ENCODE assay signal across 8 cellular contexts in genomic region chr1:219174672-219175564, GRCh38. TPM values are rescaled to one million over a fixed set of nuclear protein-coding genes. Genes with fewer than 3 reads are reported as not detected.
DNase-seq lines count a peak whose midpoint lies in the region; ATAC-seq and FAIRE-seq lines count a peak whose summit lies in the region.

No MANE protein-coding gene starts in this region.

- H3K27ac Mint-ChIP-seq in activated CD8-positive, alpha-beta T cell treated with anti-CD3 and anti-CD28 coated beads, Interleukin-2, amount 10 ng/mL, durations not matched to agents 7 days and 5 days, result peak overlapping the region; percentile 97
- peak overlapping the region; percentile 90 to 98 for H3K27ac Mint-ChIP-seq in natural killer cell treated with Interleukin-12 subunit alpha and Interleukin-12 subunit beta and Interleukin-15 and Interleukin-18, amount 100 ng/mL, for 72 hours

- ATAC-seq in GM19438 (IDR thresholded peaks at IDR 0.05; ENCODE audit: low read depth, unreplicated experiment), result peak; percentile 39
- ATAC-seq in activated CD8-positive, alpha-beta T cell treated with anti-CD3 and anti-CD28 coated beads, Interleukin-2, amount 10 ng/mL, durations not matched to agents 7 days and 5 days, result peak; percentile 17
- no peak for ATAC-seq in natural killer cell treated with Interleukin-12 subunit alpha and Interleukin-12 subunit beta and Interleukin-15 and Interleukin-18, amount 100 ng/mL, for 72 hours
- ATAC-seq in GM18867 (IDR thresholded peaks at IDR 0.05; ENCODE audit: unreplicated experiment), result no peak

- POLR2A ChIA-PET in activated CD8-positive, alpha-beta T cell treated with anti-CD3 and anti-CD28 coated beads, Interleukin-2, amount 10 ng/mL, durations not matched to agents 7 days and 5 days (lab: Charles Lee), result interaction anchor here (2.6 kb wide), 1 partner anchor 14 kb away, joined by 31 read pairs; no protein-coding TSS in a partner anchor

- H3K4me1 Mint-ChIP-seq in activated CD8-positive, alpha-beta T cell treated with anti-CD3 and anti-CD28 coated beads, Interleukin-2, amount 10 ng/mL, durations not matched to agents 7 days and 5 days (ENCODE audit: low read depth), result peaks cover 37% of the 10 kb centered on the region
- peaks cover 28 to 53% of the 10 kb centered on the region in 2 donors for H3K4me1 Mint-ChIP-seq in natural killer cell treated with Interleukin-12 subunit alpha and Interleukin-12 subunit beta and Interleukin-15 and Interleukin-18, amount 100 ng/mL, for 72 hours (ENCODE audit: low read depth in 2 of 2)

- H3K27me3 Mint-ChIP-seq in activated CD8-positive, alpha-beta T cell treated with anti-CD3 and anti-CD28 coated beads, Interleukin-2, amount 10 ng/mL, durations not matched to agents 7 days and 5 days (ENCODE audit: low read depth), result no peaks in the 10 kb centered on the region
- peaks cover 0 to 7% of the 10 kb centered on the region in 2 donors for H3K27me3 Mint-ChIP-seq in natural killer cell treated with Interleukin-12 subunit alpha and Interleukin-12 subunit beta and Interleukin-15 and Interleukin-18, amount 100 ng/mL, for 72 hours

- DNase-seq in CD1c-positive myeloid dendritic cell (ENCODE audit: extremely low spot score) (peak; percentile 10), HTR-8/SVneo (ENCODE audit: insufficient read length, low spot score) (peak; percentile 9), fibroblast of peridontal ligament (ENCODE audit: extremely low read depth) (peak; percentile 92), NK-92 (lab: John Stamatoyannopoulos, UW; ENCODE audit: unreplicated experiment) (no peak)
- DNase-seq in activated CD8-positive, alpha-beta T cell treated with anti-CD3 and anti-CD28 coated beads, Interleukin-2, amount 10 ng/mL, durations not matched to agents 7 days and 5 days, result peak; percentile 31
- no peak for DNase-seq in natural killer cell treated with Interleukin-12 subunit alpha and Interleukin-12 subunit beta and Interleukin-15 and Interleukin-18, amount 100 ng/mL, for 72 hours (ENCODE audit: low spot score)

- H3K4me3 Mint-ChIP-seq in activated CD8-positive, alpha-beta T cell treated with anti-CD3 and anti-CD28 coated beads, Interleukin-2, amount 10 ng/mL, durations not matched to agents 7 days and 5 days, result peak overlapping the region; percentile 96
- H3K4me3 Mint-ChIP-seq in natural killer cell treated with Interleukin-12 subunit alpha and Interleukin-12 subunit beta and Interleukin-15 and Interleukin-18, amount 100 ng/mL, for 72 hours, result peak overlapping the region; percentile 100

- FAIRE-seq in HTR-8/SVneo (lab: Jason Lieb, UNC), result no peak

- H3K36me3 Mint-ChIP-seq in activated CD8-positive, alpha-beta T cell treated with anti-CD3 and anti-CD28 coated beads, Interleukin-2, amount 10 ng/mL, durations not matched to agents 7 days and 5 days (ENCODE audit: low read depth), result peaks cover 12% of the 10 kb centered on the region
- peaks cover 10% of the 10 kb centered on the region for H3K36me3 Mint-ChIP-seq in natural killer cell treated with Interleukin-12 subunit alpha and Interleukin-12 subunit beta and Interleukin-15 and Interleukin-18, amount 100 ng/mL, for 72 hours

- CTCF ChIA-PET in activated CD8-positive, alpha-beta T cell treated with anti-CD3 and anti-CD28 coated beads, Interleukin-2, amount 10 ng/mL, durations not matched to agents 7 days and 5 days (lab: Charles Lee), result no interaction called here

- no peaks in the 10 kb centered on the region for H3K9me3 Mint-ChIP-seq in activated CD8-positive, alpha-beta T cell treated with anti-CD3 and anti-CD28 coated beads, Interleukin-2, amount 10 ng/mL, durations not matched to agents 7 days and 5 days (ENCODE audit: insufficient read depth)
- no peaks in the 10 kb centered on the region for H3K9me3 Mint-ChIP-seq in natural killer cell treated with Interleukin-12 subunit alpha and Interleukin-12 subunit beta and Interleukin-15 and Interleukin-18, amount 100 ng/mL, for 72 hours

RNA-seq across cellular contexts. Expression of gene LYPLAL1, which starts 1.2 kb away (rescaled TPM):
- total RNA-seq in activated CD8-positive, alpha-beta T cell treated with anti-CD3 and anti-CD28 coated beads, Interleukin-2, amount 10 ng/mL, durations not matched to agents 7 days and 5 days, result 10 to 100 TPM; 11.6 to 17.8 TPM
- 10 to 100 TPM; 12.5 to 20.3 TPM for total RNA-seq in natural killer cell treated with Interleukin-12 subunit alpha and Interleukin-12 subunit beta and Interleukin-15 and Interleukin-18, amount 100 ng/mL, for 72 hours

Comparison
In these comparisons a context has a peak if more than half of its experiments do, and no peak if none do; other contexts are left out.
1. DNase-seq: peak in CD1c-positive myeloid dendritic cell (single experiment), HTR-8/SVneo (single experiment), activated CD8-positive, alpha-beta T cell treated with anti-CD3 and anti-CD28 coated beads, Interleukin-2, amount 10 ng/mL, durations not matched to agents 7 days and 5 days (single experiment) and fibroblast of peridontal ligament (single experiment); none in natural killer cell treated with Interleukin-12 subunit alpha and Interleukin-12 subunit beta and Interleukin-15 and Interleukin-18, amount 100 ng/mL, for 72 hours (single experiment) and NK-92 (single experiment).
2. ATAC-seq: peak in GM19438 (single experiment) and activated CD8-positive, alpha-beta T cell treated with anti-CD3 and anti-CD28 coated beads, Interleukin-2, amount 10 ng/mL, durations not matched to agents 7 days and 5 days (single experiment); none in natural killer cell treated with Interleukin-12 subunit alpha and Interleukin-12 subunit beta and Interleukin-15 and Interleukin-18, amount 100 ng/mL, for 72 hours (0 of 2) and GM18867 (single experiment).